In the genomic region with DNA sequence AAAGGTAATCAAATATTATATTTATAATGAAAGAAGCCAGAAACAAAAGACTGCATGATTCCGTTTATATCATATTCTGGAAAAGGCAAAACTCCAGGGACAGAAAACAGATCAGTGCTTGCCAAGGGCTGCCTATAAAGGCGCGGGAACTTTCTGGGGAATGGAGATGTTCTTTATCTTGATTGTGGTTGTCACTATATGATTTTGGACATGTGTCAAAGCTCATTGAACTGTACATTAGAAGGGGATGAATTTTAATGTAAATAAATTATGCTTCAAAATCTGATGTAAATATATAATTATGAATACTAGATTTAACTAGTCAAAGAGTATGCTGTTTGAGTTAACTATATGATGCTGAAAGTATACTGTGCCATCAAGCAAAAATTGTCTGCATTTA, we compare ENCODE assay signal across 23 cellular contexts.
"Had no signal": no experiment of that assay in that cellular context is flagged by ENCODE, and none has a peak within 500 bp of the region (broad histone marks: within the 10 kb centered on the region; RNA-seq: fewer than 3 reads in every experiment).

No MANE protein-coding gene starts in this region.

- H3K36me3 ChIP-seq: esophagus muscularis mucosa, gastroesophageal sphincter, heart left ventricle, neural progenitor cell, right lobe of liver, thyroid gland had no signal

- H3K27ac Mint-ChIP-seq: memory B cell, neural progenitor cell, progenitor cell of endocrine pancreas had no signal

- H2AFZ ChIP-seq: hepatocyte, neural progenitor cell, parathyroid adenoma had no signal

- H3K9me3 ChIP-seq: esophagus muscularis mucosa, gastroesophageal sphincter, heart left ventricle, right lobe of liver, thyroid gland had no signal

- H3K9ac ChIP-seq: neural progenitor cell, parathyroid adenoma had no signal

- H3K4me3 Mint-ChIP-seq: memory B cell, natural killer cell, neural progenitor cell had no signal

- H3K4me1 ChIP-seq: heart left ventricle, parathyroid adenoma, right lobe of liver, thyroid gland had no signal

- H3K4me2 ChIP-seq: hepatocyte, neural progenitor cell had no signal

- H3K27me3 Mint-ChIP-seq: progenitor cell of endocrine pancreas; stimulated activated naive CD8-positive, alpha-beta T cell treated with anti-CD3 and anti-CD28 coated beads, Interleukin-15, amount 100 ng/mL, for 72 hours had no signal

- H3K9me3 Mint-ChIP-seq: memory B cell; natural killer cell; stimulated activated naive CD8-positive, alpha-beta T cell treated with anti-CD3 and anti-CD28 coated beads, Interleukin-15, amount 100 ng/mL, for 72 hours had no signal

- DNase-seq: dorsolateral prefrontal cortex; effector CD4-positive, alpha-beta T cell; foreskin keratinocyte; heart left ventricle; kidney; natural killer cell; right lobe of liver; small intestine; stimulated activated CD4-positive, alpha-beta T cell treated with anti-CD3 and anti-CD28 coated beads, Interleukin-15, amount 100 ng/mL, for 24 hours; stimulated activated CD4-positive, alpha-beta T cell treated with anti-CD3 and anti-CD28 coated beads, Interleukin-2, amount 100 ng/mL, for 48 hours; stimulated activated CD8-positive, alpha-beta memory T cell treated with anti-CD3 and anti-CD28 coated beads, Interleukin-4, amount 100 ng/mL, for 48 hours; stimulated activated naive CD4-positive, alpha-beta T cell; stimulated activated naive CD8-positive, alpha-beta T cell treated with anti-CD3 and anti-CD28 coated beads, Interleukin-15, amount 100 ng/mL, for 72 hours; thyroid gland had no signal

- H3K27me3 ChIP-seq: dorsolateral prefrontal cortex, esophagus muscularis mucosa, foreskin keratinocyte, gastroesophageal sphincter, heart left ventricle, hepatocyte, neural progenitor cell, right lobe of liver, thyroid gland had no signal

- H3K79me2 ChIP-seq: hepatocyte, parathyroid adenoma had no signal

- H3K27ac ChIP-seq: dorsolateral prefrontal cortex, esophagus muscularis mucosa, foreskin keratinocyte, gastroesophageal sphincter, heart left ventricle, hepatocyte, neural progenitor cell, parathyroid adenoma, right lobe of liver, thyroid gland had no signal

- H3K4me3 ChIP-seq: dorsolateral prefrontal cortex, esophagus muscularis mucosa, gastroesophageal sphincter, heart left ventricle, hepatocyte, lung, neural progenitor cell, right lobe of liver, thyroid gland had no signal

- H3K36me3 Mint-ChIP-seq: natural killer cell, neural progenitor cell, type B pancreatic cell had no signal
